ENCODE assay signal across 1 cellular context in genomic region chr7:93958216-93958615, GRCh38.
TF ChIP-seq lines count a peak whose summit lies in the region.

No MANE protein-coding gene starts in this region.

TF ChIP-seq in endothelial cell of umbilical vein, 7 proteins besides CTCF, POLR2A, EP300 and RAD21:
- peak; percentile 87 for TF ChIP-seq GATA2 (IDR thresholded peaks at IDR 0.05; ENCODE audit: insufficient read depth, insufficient read length, low read depth, low read length)
- TF ChIP-seq POLR2AphosphoS5 (IDR thresholded peaks at IDR 0.05; ENCODE audit: insufficient read depth, low read depth, low read length), result no peak
- peak; percentile 78 for TF ChIP-seq JUN (IDR thresholded peaks at IDR 0.05; ENCODE audit: borderline replicate concordance, insufficient read depth, insufficient read length, low read depth)
- no peak for TF ChIP-seq EZH2 (IDR thresholded peaks at IDR 0.05; ENCODE audit: borderline replicate concordance, low read depth, low read length, severe bottlenecking)
- TF ChIP-seq FOS (IDR thresholded peaks at IDR 0.05; ENCODE audit: borderline replicate concordance, insufficient read depth, low read length), result peak; percentile 62
